17 cellular contexts compared by ENCODE assay signal in the genomic region with DNA sequence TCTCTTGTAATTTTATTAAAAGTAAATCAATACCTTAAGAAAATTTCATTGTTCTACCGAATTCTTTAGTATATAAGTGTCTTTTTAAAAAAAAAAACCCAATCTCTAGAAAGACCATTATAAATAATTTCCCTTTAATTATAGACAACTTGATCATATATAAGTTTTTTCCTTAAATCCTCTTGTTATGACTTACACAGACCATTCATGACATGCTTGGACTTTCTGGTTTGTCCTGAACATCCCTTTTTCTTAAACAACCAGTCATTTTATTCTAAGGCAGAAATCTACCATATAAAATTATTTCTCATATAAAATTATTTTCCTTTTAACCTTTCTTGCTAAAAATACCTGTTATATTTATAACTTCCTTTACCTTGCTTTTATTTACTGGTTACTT. TPM values are rescaled to one million over a fixed set of nuclear protein-coding genes. Genes with fewer than 3 reads are reported as not detected.
DNase-seq lines count a peak whose midpoint lies in the region; ATAC-seq and TF ChIP-seq lines count a peak whose summit lies in the region.
"Had no signal": no experiment of that assay in that cellular context is flagged by ENCODE, and none has a peak within 500 bp of the region (broad histone marks: within the 10 kb centered on the region; RNA-seq: fewer than 3 reads in every experiment).

No MANE protein-coding gene starts in this region.

- peak; percentile 18 for DNase-seq in BE2C
- peak; percentile 40 for DNase-seq in HFFc6
- peak; percentile 27 for DNase-seq in RKO (ENCODE audit: low spot score)
- peak; percentile 59 for DNase-seq in fibroblast of mammary gland (ENCODE audit: low read depth)
- no peak for DNase-seq in SKM-1 treated with dmso at 0.1 percent for 144 hours (lab: John Stamatoyannopoulos, UW; ENCODE audit: unreplicated experiment)
- DNase-seq in NCI-H1105 (lab: John Stamatoyannopoulos, UW), result no peak
- no peak for DNase-seq in NCI-H128 (lab: John Stamatoyannopoulos, UW; ENCODE audit: unreplicated experiment)
- DNase-seq: activated CD8-positive, alpha-beta T cell treated with anti-CD3 and anti-CD28 coated beads for 36 hours; DMS79 treated with DMSO at 0.1 percent for 48 hours; NCI-H1436; NCI-H446 treated with DMSO at 0.1 percent for 48 hours; stimulated activated CD4-positive, alpha-beta T cell treated with anti-CD3 and anti-CD28 coated beads, Interleukin-12 subunit alpha, Interleukin-12 subunit beta, amount 100 ng/mL, for 4 hours; stimulated activated naive B cell treated with anti-CD40 and anti-IgM and Interleukin-4, amounts not matched to agents 10 μg/mL and 1 μg/mL and 100 μg/mL, for 72 hours; transverse colon had no signal

- peaks cover 33% of the 10 kb centered on the region for H3K9me3 Mint-ChIP-seq in HFFc6

- no peak overlapping the region for H3K4me3 ChIP-seq in BE2C (ENCODE audit: low read depth, low read length)
- H3K4me3 ChIP-seq in fibroblast of mammary gland (ENCODE audit: control insufficient read depth, low read depth, low read length), result no peak overlapping the region
- H3K4me3 ChIP-seq: transverse colon had no signal

- no peaks in the 10 kb centered on the region for H3K4me1 Mint-ChIP-seq in HFFc6 (ENCODE audit: low read depth)
- H3K4me1 Mint-ChIP-seq: nephron; stimulated activated naive B cell treated with anti-CD40 and anti-IgM and Interleukin-4, amounts not matched to agents 10 μg/mL and 1 μg/mL and 100 μg/mL, for 72 hours had no signal

- ATAC-seq in HG03097 (IDR thresholded peaks at IDR 0.05; ENCODE audit: low FRiP score, unreplicated experiment), result no peak
- ATAC-seq: activated CD8-positive, alpha-beta T cell treated with anti-CD3 and anti-CD28 coated beads for 36 hours; stimulated activated naive B cell treated with anti-CD40 and anti-IgM and Interleukin-4, amounts not matched to agents 10 μg/mL and 1 μg/mL and 100 μg/mL, for 72 hours had no signal

- peaks cover 2% of the 10 kb centered on the region; the same call in 1 of the 2 replicates for H3K27me3 Mint-ChIP-seq in HFFc6 (ENCODE audit: insufficient read depth)

- no peaks in the 10 kb centered on the region; the same call in 1 of the 2 replicates for H3K36me3 ChIP-seq in BE2C
- H3K36me3 ChIP-seq: transverse colon had no signal

- H3K36me3 Mint-ChIP-seq in HFFc6 (ENCODE audit: low read depth), result peaks cover 34% of the 10 kb centered on the region

- no peaks in the 10 kb centered on the region for H3K4me1 ChIP-seq in BE2C
- H3K4me1 ChIP-seq: BLaER1 treated with 17β-estradiol and CSF1 and Interleukin-3, amounts not matched to agents 10 nM and 100 nM; transverse colon had no signal

- H3K27me3 ChIP-seq in BE2C, result no peaks in the 10 kb centered on the region
- H3K27me3 ChIP-seq: BLaER1 treated with 17β-estradiol and CSF1 and Interleukin-3, amounts not matched to agents 10 nM and 100 nM; transverse colon had no signal

- H3K27ac Mint-ChIP-seq in HFFc6, result no peak overlapping the region
- H3K27ac Mint-ChIP-seq: activated CD8-positive, alpha-beta T cell treated with anti-CD3 and anti-CD28 coated beads for 36 hours; nephron; stimulated activated naive B cell treated with anti-CD40 and anti-IgM and Interleukin-4, amounts not matched to agents 10 μg/mL and 1 μg/mL and 100 μg/mL, for 72 hours had no signal

- H3K4me3 Mint-ChIP-seq in HFFc6, result no peak overlapping the region
- H3K4me3 Mint-ChIP-seq: activated CD8-positive, alpha-beta T cell treated with anti-CD3 and anti-CD28 coated beads for 36 hours; nephron; stimulated activated naive B cell treated with anti-CD40 and anti-IgM and Interleukin-4, amounts not matched to agents 10 μg/mL and 1 μg/mL and 100 μg/mL, for 72 hours had no signal

- no peaks in the 10 kb centered on the region; the same call in none of the 2 replicates for H3K9me3 ChIP-seq in BE2C

- no peak for TF ChIP-seq CTCF in BE2C (IDR thresholded peaks at IDR 0.05; ENCODE audit: low read depth, low read length)
- TF ChIP-seq CTCF in HFFc6 (IDR thresholded peaks at IDR 0.05), result no peak
- TF ChIP-seq CTCF in fibroblast of mammary gland (conservative IDR thresholded peaks at IDR 0.05; ENCODE audit: control insufficient read depth, insufficient read depth, low read depth, low read length), result no peak

RNA-seq across cellular contexts. Expression of a gene that starts 15.4 kb away (rescaled TPM):
- polyA plus RNA-seq in BE2C (2012; ENCODE audit: insufficient read depth, insufficient read length, low read depth), result 0.22 TPM
- total RNA-seq in HFFc6 (2021; fragmentation: NEBNext Ultra II Directional; extraction: Animal tissue kit (Norgen Biotek cat#: 25700)), result under 1 TPM; 0.19 to 0.66 (median 0.28) TPM

Comparison
In these comparisons a context has a peak if more than half of its experiments do, and no peak if none do; other contexts are left out.
1. DNase-seq: peak in BE2C (single experiment), HFFc6 (single experiment), RKO (single experiment) and fibroblast of mammary gland (single experiment); none in SKM-1 treated with dmso at 0.1 percent for 144 hours (single experiment), NCI-H1105 (single experiment) and NCI-H128 (single experiment).